8 cellular contexts compared by ENCODE assay signal in genomic region chr14:103529383-103530365, GRCh38. TPM values are rescaled to one million over a fixed set of nuclear protein-coding genes. Genes with fewer than 3 reads are reported as not detected.
DNase-seq lines count a peak whose midpoint lies in the region; ATAC-seq and TF ChIP-seq lines count a peak whose summit lies in the region.

No MANE protein-coding gene starts in this region.

- H3K4me1 ChIP-seq in adipocyte (ENCODE audit: control insufficient read depth, insufficient read depth, low read length) (peaks cover 39% of the 10 kb centered on the region), left lung (peaks cover 14 to 51% of the 10 kb centered on the region in 2 donors), tibial artery (peaks cover 0 to 72% (median 64%) of the 10 kb centered on the region in 4 donors)

- no peaks in the 10 kb centered on the region for H3K9me3 ChIP-seq in adipocyte (ENCODE audit: control insufficient read depth, low read length)
- no peaks in the 10 kb centered on the region for H3K9me3 ChIP-seq in left lung
- no peaks in the 10 kb centered on the region for H3K9me3 ChIP-seq in tibial artery

- H3K36me3 Mint-ChIP-seq in activated T-cell treated with anti-CD3 and anti-CD28 coated beads, Interleukin-2, amount 50 U/mL, for 24 hours (ENCODE audit: low read depth) = peaks cover 42% of the 10 kb centered on the region

- H3K36me3 ChIP-seq in adipocyte (ENCODE audit: control insufficient read depth, insufficient read depth, low read length, severe bottlenecking) = peaks cover 5% of the 10 kb centered on the region
- peaks cover 0 to 40% of the 10 kb centered on the region in 2 donors for H3K36me3 ChIP-seq in left lung
- H3K36me3 ChIP-seq in tibial artery = peaks cover 0 to 43% (median 7%) of the 10 kb centered on the region in 3 donors

- H3K4me3 Mint-ChIP-seq in activated T-cell treated with anti-CD3 and anti-CD28 coated beads, Interleukin-2, amount 50 U/mL, for 24 hours = peak overlapping the region; percentile 94

- H3K27me3 ChIP-seq in adipocyte (replicated peaks; ENCODE audit: control insufficient read depth, insufficient read depth, low read length) (no peaks in the 10 kb centered on the region), left lung (peaks cover 0 to under 1% of the 10 kb centered on the region in 2 donors), tibial artery (no peaks in the 10 kb centered on the region)

- H3K4me1 Mint-ChIP-seq in activated T-cell treated with anti-CD3 and anti-CD28 coated beads, Interleukin-2, amount 50 U/mL, for 24 hours (ENCODE audit: low read depth) = peaks cover 38% of the 10 kb centered on the region

- intact Hi-C loops in left lung (cut with DNase I) = no loop called here
- intact Hi-C loops in tibial artery (cut with DNase I; ENCODE audit: low total_unique reads) = no loop called here
- intact Hi-C loops in posterior cingulate gyrus (cut with DNase I) = loop anchor here (2.0 kb wide), 1 partner anchor 13 kb away; no protein-coding TSS in a partner anchor

- ATAC-seq in left lung (no peak), HG03571 (IDR thresholded peaks at IDR 0.05; ENCODE audit: unreplicated experiment) (no peak)

- H3K27ac ChIP-seq in left lung = peak overlapping the region; percentile 58 to 86
- peak overlapping the region; percentile 86 to 90 for H3K27ac ChIP-seq in tibial artery

- peak overlapping the region; percentile 97 for H3K9ac ChIP-seq in adipocyte (ENCODE audit: low read length)

- H3K27ac Mint-ChIP-seq in activated T-cell treated with anti-CD3 and anti-CD28 coated beads, Interleukin-2, amount 50 U/mL, for 24 hours = peak overlapping the region; percentile 96

- H3K4me3 ChIP-seq in adipocyte (ENCODE audit: low read length) (peak overlapping the region; percentile 99), left lung (peak overlapping the region; percentile 96 to 99), tibial artery (peak overlapping the region; percentile 92 to 95)

- DNase-seq in activated T-cell treated with anti-CD3 and anti-CD28 coated beads, Interleukin-2, amount 50 U/mL, for 24 hours = no peak
- DNase-seq in activated T-cell treated with anti-CD3 and anti-CD28 coated beads, Interleukin-2, amount 50 U/mL, for 48 hours = no peak
- DNase-seq in adipocyte (ENCODE audit: low read depth) = no peak
- DNase-seq in left lung = no peak
- peak in 1 of 2 donors; percentile 71 for DNase-seq in tibial artery
- DNase-seq in NCI-H1105 (lab: John Stamatoyannopoulos, UW) = no peak
- DNase-seq in posterior cingulate gyrus = no peak

- TF ChIP-seq CTCF in left lung (IDR thresholded peaks at IDR 0.05) (no peak), tibial artery (IDR thresholded peaks at IDR 0.05) (no peak)

- H3K27me3 Mint-ChIP-seq in activated T-cell treated with anti-CD3 and anti-CD28 coated beads, Interleukin-2, amount 50 U/mL, for 24 hours = no peaks in the 10 kb centered on the region

- no peaks in the 10 kb centered on the region for H3K9me3 Mint-ChIP-seq in activated T-cell treated with anti-CD3 and anti-CD28 coated beads, Interleukin-2, amount 50 U/mL, for 24 hours

RNA-seq across cellular contexts. Expression of gene TRMT61A, which starts 0.7 kb away (rescaled TPM):
- total RNA-seq in left lung = 10 to 100 TPM in 1 of 2 donors, 1 to 10 TPM in 1; 8.6 to 12.6 TPM

RNA-seq across cellular contexts. Expression of gene CKB, which starts 7.0 kb away (rescaled TPM):
- total RNA-seq in left lung = 100 to 1,000 TPM; 129 to 272 TPM

RNA-seq across cellular contexts. Expression of gene BAG5, which starts 32.8 kb away (rescaled TPM):
- total RNA-seq in left lung = 10 to 100 TPM; 22.7 to 26.3 TPM

RNA-seq across cellular contexts. Expression of gene COA8, which starts 33.1 kb away (rescaled TPM):
- total RNA-seq in left lung = 10 to 100 TPM; 35.1 to 35.6 TPM
